Comparison of ENCODE assay signal across 25 cellular contexts in genomic region chr11:17521106-17521900, GRCh38. TPM values are rescaled to one million over a fixed set of nuclear protein-coding genes. Genes with fewer than 3 reads are reported as not detected.
"Had no signal": no experiment of that assay in that cellular context is flagged by ENCODE, and none has a peak within 500 bp of the region (broad histone marks: within the 10 kb centered on the region; RNA-seq: fewer than 3 reads in every experiment).

No MANE protein-coding gene starts in this region.

- H3K36me3 ChIP-seq: SJCRH30 had no signal

- H3K4me1 ChIP-seq: SJCRH30 had no signal

- H3K4me2 ChIP-seq: KMS-11 had no signal

- H3K27ac ChIP-seq: HL-60, KMS-11, SJCRH30 had no signal

- H3K27me3 ChIP-seq: SJCRH30 had no signal

- H3K9ac ChIP-seq: KMS-11 had no signal

- DNase-seq: Kasumi-1, MV-4-11, NCI-H1048, NCI-H1105, NCI-H1436 treated with DMSO at 0.1 percent for 48 hours, NCI-H1694, NCI-H187 treated with DMSO at 0.1 percent for 48 hours, NCI-H2029 treated with DMSO at 0.1 percent for 48 hours, NCI-H2107, NCI-H2171 treated with DMSO at 0.1 percent for 48 hours, NCI-H345, NCI-H446 treated with DMSO at 0.1 percent for 48 hours, NCI-H510A treated with DMSO at 0.1 percent for 48 hours, NCI-H774, RPMI8226, SHP77 treated with DMSO at 0.1 percent for 48 hours, SJCRH30 had no signal

- H3K4me3 ChIP-seq: K562, SJCRH30 had no signal

- ATAC-seq: K562, SK-N-SH treated with all-trans-retinoic acid at 6 μM for 48 hours had no signal

- H3K9me3 ChIP-seq: SJCRH30 had no signal

- FAIRE-seq: HTR-8/SVneo, K562, RCC 7860 had no signal

RNA-seq across cellular contexts. Expression of gene USH1C, which starts 22.9 kb away (rescaled TPM):
- total RNA-seq: K562, M059J had no signal
- polyA plus RNA-seq: IgD-negative memory B cell had no signal

RNA-seq across cellular contexts. Expression of gene OTOG, which starts 25.8 kb away (rescaled TPM):
- total RNA-seq: K562, M059J had no signal
- polyA plus RNA-seq: IgD-negative memory B cell, K562 had no signal

RNA-seq across cellular contexts. Expression of gene ABCC8, which starts 44.7 kb away (rescaled TPM):
- total RNA-seq: K562, M059J, SJCRH30 had no signal
- polyA plus RNA-seq: IgD-negative memory B cell, K562 had no signal
